Comparison of ENCODE assay signal across 8 cellular contexts in the genomic region with DNA sequence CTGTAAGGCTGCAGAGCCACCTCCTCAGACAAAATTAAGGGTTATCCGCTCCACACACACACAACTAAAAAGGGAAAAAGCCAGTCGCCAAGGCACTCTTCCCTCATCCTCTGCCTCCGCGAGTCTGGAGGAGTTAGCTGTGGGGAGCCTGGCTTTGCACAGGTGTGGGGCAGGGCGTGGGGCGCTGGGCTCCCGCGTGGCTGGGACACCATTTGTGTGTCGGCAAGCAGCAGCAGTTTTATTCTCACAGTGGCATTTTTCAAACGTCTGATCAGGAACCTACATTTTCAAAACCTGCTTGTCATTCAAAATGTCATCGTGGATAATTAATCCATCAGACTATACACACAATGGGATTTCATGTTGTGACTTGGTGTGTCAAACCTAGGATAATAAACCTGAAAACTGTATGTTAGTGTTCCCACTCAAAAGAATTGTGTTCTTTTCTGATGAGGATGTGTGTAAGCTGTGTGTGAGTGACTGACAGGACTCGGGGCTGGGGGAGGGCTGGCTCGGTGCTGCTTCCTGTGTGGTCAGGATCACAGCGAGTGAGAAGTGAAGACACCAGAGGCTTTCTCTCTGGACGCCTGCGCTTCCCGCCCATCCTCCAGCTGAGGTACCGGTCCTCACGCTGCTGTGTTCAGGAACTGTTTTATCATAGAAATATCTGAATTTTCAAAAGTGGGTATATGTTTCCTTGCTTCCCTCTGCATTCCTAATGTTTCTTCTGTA.
DNase-seq lines count a peak whose midpoint lies in the region; ATAC-seq and TF ChIP-seq lines count a peak whose summit lies in the region.

No MANE protein-coding gene starts in this region.

- H3F3A ChIP-seq in PC-3 (ENCODE audit: low read length, unreplicated experiment) (no peaks in the 10 kb centered on the region), smooth muscle cell (ENCODE audit: low read depth) (no peaks in the 10 kb centered on the region)

- 77% methylated on average over 19 of the region's 19 CpGs for WGBS in smooth muscle cell (ENCODE audit: low lambda C conversion rate)

- H3K9me3 ChIP-seq in PC-3 (ENCODE audit: low read length) (no peaks in the 10 kb centered on the region), smooth muscle cell (replicated peaks; ENCODE audit: low read depth) (no peaks in the 10 kb centered on the region)

- no peaks in the 10 kb centered on the region for H3K79me2 ChIP-seq in PC-3 (ENCODE audit: low read length)
- no peaks in the 10 kb centered on the region for H3K79me2 ChIP-seq in smooth muscle cell (ENCODE audit: low read depth)

- CTCF ChIA-PET in PC-3 (lab: Charles Lee), result no interaction called here

- H3K9ac ChIP-seq in PC-3 (ENCODE audit: low read length) (no peak overlapping the region), smooth muscle cell (ENCODE audit: low read depth) (no peak overlapping the region)

- H3K4me2 ChIP-seq in PC-3 (ENCODE audit: low read length) (no peak overlapping the region; the same call in 1 of the 2 replicates), smooth muscle cell (no peak overlapping the region)

- H3K27me3 ChIP-seq in PC-3 (ENCODE audit: low read length), result no peaks in the 10 kb centered on the region
- peaks cover 15% of the 10 kb centered on the region for H3K27me3 ChIP-seq in smooth muscle cell (ENCODE audit: low read depth)

- H3K27ac ChIP-seq in PC-3 (ENCODE audit: low read length), result no peak overlapping the region
- no peak overlapping the region for H3K27ac ChIP-seq in smooth muscle cell (ENCODE audit: low read depth)

- POLR2A ChIA-PET in PC-3 (lab: Charles Lee; ENCODE audit: unreplicated experiment), result no interaction called here

- H3K4me1 ChIP-seq in PC-3 (ENCODE audit: insufficient read depth, low read length) (no peaks in the 10 kb centered on the region), smooth muscle cell (ENCODE audit: low read depth) (peaks cover 3% of the 10 kb centered on the region)

- no peak overlapping the region for H3K4me3 ChIP-seq in PC-3 (ENCODE audit: low read length)
- no peak overlapping the region for H3K4me3 ChIP-seq in smooth muscle cell

- no peaks in the 10 kb centered on the region for H4K20me1 ChIP-seq in PC-3 (ENCODE audit: low read length)
- no peaks in the 10 kb centered on the region for H4K20me1 ChIP-seq in smooth muscle cell (ENCODE audit: low read depth)

- no peaks in the 10 kb centered on the region for H3K36me3 ChIP-seq in PC-3 (ENCODE audit: low read depth, low read length)
- no peaks in the 10 kb centered on the region for H3K36me3 ChIP-seq in smooth muscle cell (ENCODE audit: low read depth)

- H2AFZ ChIP-seq in PC-3 (ENCODE audit: low read length), result no peak overlapping the region
- no peak overlapping the region for H2AFZ ChIP-seq in smooth muscle cell (ENCODE audit: low read depth)

- peak; percentile 66 for ATAC-seq in GM18517 (IDR thresholded peaks at IDR 0.05; ENCODE audit: unreplicated experiment)
- ATAC-seq in HG02870 (IDR thresholded peaks at IDR 0.05; ENCODE audit: unreplicated experiment), result peak; percentile 80
- ATAC-seq in PC-3, result peak; percentile 71

- H3K9me2 ChIP-seq in PC-3 (replicated peaks; ENCODE audit: low read length), result no peaks in the 10 kb centered on the region

- DNase-seq in PC-3 (peak; percentile 20), renal cortical epithelial cell (ENCODE audit: low read depth) (peak; percentile 11), smooth muscle cell (lab: John Stamatoyannopoulos, UW; ENCODE audit: unreplicated experiment) (no peak), dedifferentiated amniotic fluid mesenchymal stem cell (ENCODE audit: extremely low spot score) (no peak), NCI-H510A treated with DMSO at 0.1 percent for 48 hours (lab: John Stamatoyannopoulos, UW) (no peak)
- DNase-seq in activated effector memory CD4-positive, alpha-beta T cell treated with Interleukin-2 at 50 U/mL for 16 hours, result peak; percentile 64

- no TSS peak for BruUV-seq in PC-3 (replicated peaks; lab: Mats Ljungman, UMichigan)

- no peak for TF ChIP-seq CTCF in PC-3 (conservative IDR thresholded peaks at IDR 0.05; ENCODE audit: low read depth, low read length)
- no peak for TF ChIP-seq CTCF in smooth muscle cell (IDR thresholded peaks at IDR 0.05; ENCODE audit: borderline replicate concordance, insufficient read depth, poor library complexity, severe bottlenecking)

- intact Hi-C loops in PC-3 (cut with micrococcal nuclease), result loop anchor here (10.0 kb wide), 1 partner anchor 80 kb away; a partner anchor contains a TSS

Comparison
In these comparisons a context has a peak if more than half of its experiments do, and no peak if none do; other contexts are left out.
1. DNase-seq: peak in PC-3 (single experiment), activated effector memory CD4-positive, alpha-beta T cell treated with Interleukin-2 at 50 U/mL for 16 hours (single experiment) and renal cortical epithelial cell (single experiment); none in smooth muscle cell (single experiment), dedifferentiated amniotic fluid mesenchymal stem cell (single experiment) and NCI-H510A treated with DMSO at 0.1 percent for 48 hours (single experiment).
2. Peak in every context shown above with its lines, with median percentiles within 50 percentile points of each other: ATAC-seq.